Comparison of ENCODE assay signal across 1 cellular context in the genomic region with DNA sequence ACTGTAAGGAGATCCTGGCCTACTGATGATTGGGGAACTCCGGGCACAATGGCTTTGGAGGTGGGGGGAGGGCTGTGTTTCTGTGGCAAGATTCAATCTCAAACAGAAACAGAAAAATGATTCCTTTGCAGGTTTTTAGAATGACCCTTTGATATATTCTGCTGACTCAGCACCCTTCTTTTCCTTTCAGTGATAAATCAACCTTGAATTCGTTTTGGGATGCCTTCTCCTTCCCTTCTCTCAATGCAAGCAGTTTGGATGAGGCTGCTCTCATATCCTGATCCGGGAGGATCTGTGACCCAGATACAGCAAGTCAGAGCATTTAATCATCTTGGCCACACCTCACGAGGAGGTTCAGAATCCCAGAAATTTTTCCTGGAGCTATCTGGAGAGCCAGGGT.
A peak's percentile ranks its signal among the peaks of the same experiment; 100 is the strongest.
TF ChIP-seq lines count a peak whose summit lies in the region.

No MANE protein-coding gene starts in this region.

TF ChIP-seq in H1, 55 proteins besides CTCF, POLR2A, EP300 and RAD21 (continued from another document):
- TF ChIP-seq MAFK (IDR thresholded peaks at IDR 0.05; ENCODE audit: low read depth, low read length) (peak; percentile 98), CBX8 (IDR thresholded peaks at IDR 0.05; ENCODE audit: borderline replicate concordance, low read depth, low read length) (no peak)
